ENCODE assay signal across 18 cellular contexts in genomic region chr1:24709748-24710416, GRCh38. TPM values are rescaled to one million over a fixed set of nuclear protein-coding genes. Genes with fewer than 3 reads are reported as not detected.
DNase-seq lines count a peak whose midpoint lies in the region; ATAC-seq, FAIRE-seq and TF ChIP-seq lines count a peak whose summit lies in the region.
"Had no signal": no experiment of that assay in that cellular context is flagged by ENCODE, and none has a peak within 500 bp of the region (broad histone marks: within the 10 kb centered on the region; RNA-seq: fewer than 3 reads in every experiment).

No MANE protein-coding gene starts in this region.

- TF ChIP-seq POLR2A in GM12878 (IDR thresholded peaks at IDR 0.05; ENCODE audit: low read depth, low read length) (no peak), adrenal gland (IDR thresholded peaks at IDR 0.05) (no peak)

- H3K9ac ChIP-seq in GM12878 (ENCODE audit: control insufficient read depth, insufficient read depth, low read length): no peak overlapping the region

- peaks cover 3% of the 10 kb centered on the region for H3K4me1 ChIP-seq in GM12878 (ENCODE audit: control insufficient read depth, insufficient read depth, low read length)
- H3K4me1 ChIP-seq in adrenal gland (replicated peaks in 1 of 2): peaks cover 0 to 5% of the 10 kb centered on the region in 2 donors
- H3K4me1 ChIP-seq: testis had no signal

- H4K20me1 ChIP-seq in GM12878 (ENCODE audit: control insufficient read depth, insufficient read depth): no peaks in the 10 kb centered on the region

- H3K4me1 Mint-ChIP-seq in stimulated activated naive CD8-positive, alpha-beta T cell treated with anti-CD3 and anti-CD28 coated beads, Interleukin-15, amount 100 ng/mL, for 72 hours: peaks cover 14% of the 10 kb centered on the region

- no peak overlapping the region; the same call in 1 of the 2 replicates for H3K4me2 ChIP-seq in GM12878 (ENCODE audit: control insufficient read depth, insufficient read depth)

- TF ChIP-seq CTCF in GM12878 (IDR thresholded peaks at IDR 0.05 in 2 of 3, conservative IDR thresholded peaks at IDR 0.05 in 1 of 3; ENCODE audit: control insufficient read depth in 2 of 3, extremely low read depth in 1 of 3, insufficient read depth in 1 of 3, low read depth in 3 of 3, low read length in 3 of 3) (no peak), adrenal gland (IDR thresholded peaks at IDR 0.05) (no peak), coronary artery (IDR thresholded peaks at IDR 0.05) (no peak)

- no peak for TF ChIP-seq EP300 in GM12878 (IDR thresholded peaks at IDR 0.05; ENCODE audit: borderline replicate concordance in 1 of 2, control insufficient read depth in 1 of 2, low read depth in 2 of 2, low read length in 2 of 2)

- H3K27ac ChIP-seq in GM12878 (ENCODE audit: control insufficient read depth, insufficient read depth) (no peak overlapping the region), adrenal gland (no peak overlapping the region), coronary artery (no peak overlapping the region)
- H3K27ac ChIP-seq: testis had no signal

- TF ChIP-seq RAD21 in GM12878 (IDR thresholded peaks at IDR 0.05; ENCODE audit: insufficient read depth, low read depth, low read length): no peak

- H3K4me3 ChIP-seq in GM12878 (no peak overlapping the region), adrenal gland (no peak overlapping the region), coronary artery (no peak overlapping the region)
- H3K4me3 ChIP-seq: testis had no signal

- ATAC-seq in stimulated activated naive CD8-positive, alpha-beta T cell treated with anti-CD3 and anti-CD28 coated beads, Interleukin-15, Interleukin-2, amounts not matched to agents 100 U/mL and 50 U/mL, for 24 hours: peak; percentile 48
- no peak for ATAC-seq in stimulated activated naive CD8-positive, alpha-beta T cell treated with anti-CD3 and anti-CD28 coated beads, Interleukin-15, amount 100 ng/mL, for 72 hours
- ATAC-seq in GM12878: no peak
- ATAC-seq in HG02884 (IDR thresholded peaks at IDR 0.05; ENCODE audit: unreplicated experiment): no peak
- ATAC-seq: sciatic nerve had no signal

- no peak overlapping the region; the same call in 1 of the 2 replicates for H2AFZ ChIP-seq in GM12878 (ENCODE audit: control insufficient read depth, low read depth, low read length)

- DNase-seq in stimulated activated naive CD8-positive, alpha-beta T cell treated with anti-CD3 and anti-CD28 coated beads, Interleukin-15, Interleukin-2, amounts not matched to agents 100 U/mL and 50 U/mL, for 24 hours: no peak
- no peak for DNase-seq in stimulated activated naive CD8-positive, alpha-beta T cell treated with anti-CD3 and anti-CD28 coated beads, Interleukin-15, amount 100 ng/mL, for 72 hours
- DNase-seq in MV-4-11 (lab: John Stamatoyannopoulos, UW): peak; percentile 58
- no peak for DNase-seq in GM12878 (ENCODE audit: low read depth, low spot score)
- DNase-seq in adrenal gland: no peak
- DNase-seq in coronary artery (ENCODE audit: low spot score): no peak
- DNase-seq: anterior cingulate cortex; cerebellar nuclear complex; hypothalamus; NCI-H1417 treated with DMSO at 0.1 percent for 48 hours; NCI-H2171 treated with DMSO at 0.1 percent for 48 hours; NCI-H82; occipital lobe; RPMI8226; stimulated activated CD4-positive, alpha-beta T cell treated with anti-CD3 and anti-CD28 coated beads, Interleukin-1b, Interleukin-23, amount 100 ng/mL, for 48 hours; testis had no signal

- H3K9me3 ChIP-seq in GM12878 (replicated peaks; ENCODE audit: control insufficient read depth, insufficient read depth, low read length) (no peaks in the 10 kb centered on the region), adrenal gland (replicated peaks in 1 of 3) (no peaks in the 10 kb centered on the region)
- H3K9me3 ChIP-seq: testis had no signal

- H3K79me2 ChIP-seq in GM12878 (ENCODE audit: control insufficient read depth, insufficient read depth, low read length): no peaks in the 10 kb centered on the region

- WGBS in GM12878 (ENCODE audit: insufficient coverage, insufficient replicate concordance, low lambda C conversion rate, missing lambda C conversion rate): 59% methylated on average over 4 of the region's 4 CpGs
- 72 to 82% (median 76%) methylated on average over 4 of the region's 4 CpGs for WGBS in adrenal gland, 4 donors

- H3K4me3 Mint-ChIP-seq in stimulated activated naive CD8-positive, alpha-beta T cell treated with anti-CD3 and anti-CD28 coated beads, Interleukin-15, amount 100 ng/mL, for 72 hours: no peak overlapping the region

- RAD21 ChIA-PET in GM12878 (lab: Charles Lee; ENCODE audit: unreplicated experiment): interaction anchor here (0.8 to 1.4 kb wide), 4 partner anchors 15 to 125 kb away, joined by 3 to 4 read pairs (median 4); no protein-coding TSS in a partner anchor

- in situ Hi-C loops in GM12878 (cut with MboI): no loop called here

- CTCF ChIA-PET in GM12878 (lab: Yijun Ruan, JAX): interaction anchor here (0.9 to 3.3 kb wide), 4 partner anchors 10 to 120 kb away, joined by 3 to 8 read pairs (median 3); no protein-coding TSS in a partner anchor

- no peaks in the 10 kb centered on the region for H3K36me3 ChIP-seq in GM12878 (ENCODE audit: control insufficient read depth in 2 of 2, insufficient read depth in 2 of 2, low read length in 1 of 2)
- no peaks in the 10 kb centered on the region for H3K36me3 ChIP-seq in adrenal gland (replicated peaks in 1 of 2)

- intact Hi-C loops in GM12878 (cut with micrococcal nuclease; ENCODE audit: unreplicated experiment): no loop called here
- intact Hi-C loops in adrenal gland (cut with DNase I): no loop called here

- H3K27me3 Mint-ChIP-seq in stimulated activated naive CD8-positive, alpha-beta T cell treated with anti-CD3 and anti-CD28 coated beads, Interleukin-15, amount 100 ng/mL, for 72 hours: no peaks in the 10 kb centered on the region

- peak; percentile 13 for FAIRE-seq in GM12878 (lab: Jason Lieb, UNC)

- no peaks in the 10 kb centered on the region for H3K9me3 Mint-ChIP-seq in stimulated activated naive CD8-positive, alpha-beta T cell treated with anti-CD3 and anti-CD28 coated beads, Interleukin-15, amount 100 ng/mL, for 72 hours

- POLR2A ChIA-PET in GM12878 (lab: Charles Lee): interaction anchor here (0.7 to 1.3 kb wide), 2 partner anchors 21 to 23 kb away, joined by 3 read pairs; no protein-coding TSS in a partner anchor

- no peak overlapping the region for H3K27ac Mint-ChIP-seq in stimulated activated naive CD8-positive, alpha-beta T cell treated with anti-CD3 and anti-CD28 coated beads, Interleukin-15, amount 100 ng/mL, for 72 hours

- BruUV-seq in GM12878 (replicated peaks; lab: Mats Ljungman, UMichigan): no TSS peak

- SMC1A ChIA-PET in GM12878 (lab: Charles Lee; ENCODE audit: uncharacterized antibody, unreplicated experiment): interaction anchor here (0.9 to 1.5 kb wide), 7 partner anchors 12 to 121 kb away, joined by 3 to 9 read pairs (median 3); partner anchors contain the start of gene CLIC4

- H3K27me3 ChIP-seq in GM12878 (replicated peaks in 1 of 2; ENCODE audit: control insufficient read depth in 2 of 2, insufficient read depth in 2 of 2, low read length in 1 of 2): no peaks in the 10 kb centered on the region
- no peaks in the 10 kb centered on the region for H3K27me3 ChIP-seq in adrenal gland
- H3K27me3 ChIP-seq: testis had no signal

TF ChIP-seq in GM12878, 131 proteins besides CTCF, POLR2A, EP300 and RAD21 (continues in another document):
- no peak for TF ChIP-seq ELK1 (IDR thresholded peaks at IDR 0.05; ENCODE audit: low read depth, low read length)
- TF ChIP-seq NR2F1 (conservative IDR thresholded peaks at IDR 0.05): no peak
- TF ChIP-seq TAF1 (IDR thresholded peaks at IDR 0.05; ENCODE audit: borderline replicate concordance, low read depth, low read length): no peak
- no peak for TF ChIP-seq SIX5 (IDR thresholded peaks at IDR 0.05; ENCODE audit: low read depth, low read length, severe bottlenecking)
- TF ChIP-seq NFYA (IDR thresholded peaks at IDR 0.05; ENCODE audit: borderline replicate concordance, low read depth, low read length): no peak

RNA-seq across cellular contexts. Expression of gene CLIC4, which starts 35.4 kb away (rescaled TPM):
- 47.2 and 52.6 TPM in 2 replicates for total RNA-seq in GM12878 (2013; cell fraction: nucleolus; rRNA removed)
- total RNA-seq in GM12878 (2014; rRNA removed): 58.7 and 75.0 TPM in 2 replicates
- total RNA-seq in GM12878 (2014; rRNA removed; fragmentation: Illumina TruSeq; extraction: Trizol): 79.4 and 81.4 TPM in 2 replicates
- 107 and 112 TPM in 2 replicates for total RNA-seq in GM12878 (2021)
- 17.7 TPM for polyA plus RNA-seq in GM12878 (2011; ENCODE audit: low read depth)
- 50.2 and 59.5 TPM in 2 replicates for polyA plus RNA-seq in GM12878 (2011; rRNA removed)
- 24.1 and 32.8 TPM in 2 replicates for polyA plus RNA-seq in GM12878 (2011; cell fraction: cytosol; rRNA removed)
- polyA plus RNA-seq in GM12878 (2011; cell fraction: nucleus; rRNA removed): 18.8 and 20.0 TPM in 2 replicates
- polyA plus RNA-seq in GM12878 (2012): 35.1 and 43.5 TPM in 2 replicates
- polyA plus RNA-seq in GM12878 (2014; fragmentation: Illumina TruSeq; extraction: Trizol): 92.6 and 119 TPM in 2 replicates
- polyA plus RNA-seq in GM12878 (2014; fragmentation: Nextera tagmentation; extraction: Ambion mirVana): 10 to 100 TPM; 20.4 to 26.5 TPM
- 44.1 and 59.9 TPM in 2 replicates for polyA plus RNA-seq in GM12878 (2014; rRNA removed)
- polyA plus RNA-seq in GM12878 (2016; fragmentation: Nextera tagmentation; extraction: Ambion mirVana): 100 to 1,000 TPM in 1 of 2 experiments, 10 to 100 TPM in 1; 97.9 to 102 TPM
- 17.1 and 23.8 TPM in 2 replicates for polyA minus RNA-seq in GM12878 (2011; rRNA and poly(A)+ RNA removed)
- 18.4 and 21.4 TPM in 2 replicates for polyA minus RNA-seq in GM12878 (2011; cell fraction: cytosol; rRNA and poly(A)+ RNA removed)
- 10.4 and 16.9 TPM in 2 replicates for polyA minus RNA-seq in GM12878 (2011; cell fraction: nucleus; rRNA and poly(A)+ RNA removed)
- 100 to 1,000 TPM in 6 of 8 donors, 10 to 100 TPM in 2; 91.3 to 166 (median 122) TPM for total RNA-seq in adrenal gland
- polyA plus RNA-seq in adrenal gland: 100 to 1,000 TPM in 1 of 3 donors, 10 to 100 TPM in 2; 27.5 to 108 (median 32.4) TPM
